In the genomic region with DNA sequence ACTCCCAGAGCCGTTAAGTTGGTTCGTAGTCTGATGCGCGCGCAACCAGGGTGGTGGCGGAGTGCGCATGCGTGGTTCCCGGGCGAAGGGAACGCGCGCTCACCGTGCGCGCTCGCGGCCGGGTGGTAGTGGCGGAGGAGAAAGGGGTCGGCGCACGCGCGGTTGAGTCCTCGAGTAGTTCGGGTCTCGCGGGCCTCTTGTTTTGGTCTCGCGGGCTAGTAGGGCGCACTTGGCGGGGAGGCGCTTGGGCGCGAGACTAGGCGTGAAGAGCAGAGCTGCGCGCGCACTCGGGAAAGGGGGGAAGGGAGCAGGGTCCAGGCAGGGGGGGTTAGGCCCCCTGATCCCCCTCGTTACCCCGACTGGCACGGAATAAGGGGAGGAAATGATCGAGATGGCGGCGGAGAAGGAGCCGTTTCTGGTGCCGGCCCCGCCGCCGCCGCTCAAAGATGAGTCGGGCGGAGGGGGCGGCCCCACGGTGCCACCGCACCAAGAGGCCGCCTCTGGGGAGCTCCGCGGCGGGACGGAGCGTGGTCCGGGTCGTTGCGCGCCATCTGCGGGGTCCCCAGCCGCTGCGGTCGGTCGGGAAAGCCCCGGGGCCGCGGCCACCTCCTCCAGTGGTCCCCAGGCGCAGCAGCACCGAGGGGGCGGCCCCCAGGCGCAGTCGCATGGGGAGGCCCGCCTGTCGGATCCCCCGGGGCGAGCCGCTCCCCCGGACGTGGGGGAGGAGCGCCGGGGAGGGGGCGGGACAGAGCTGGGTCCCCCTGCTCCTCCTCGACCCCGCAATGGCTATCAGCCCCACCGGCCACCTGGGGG, we compare ENCODE assay signal across 8 cellular contexts. TPM values are rescaled to one million over a fixed set of nuclear protein-coding genes. Genes with fewer than 3 reads are reported as not detected.
DNase-seq lines count a peak whose midpoint lies in the region; ATAC-seq lines count a peak whose summit lies in the region.

A gene with protein sequence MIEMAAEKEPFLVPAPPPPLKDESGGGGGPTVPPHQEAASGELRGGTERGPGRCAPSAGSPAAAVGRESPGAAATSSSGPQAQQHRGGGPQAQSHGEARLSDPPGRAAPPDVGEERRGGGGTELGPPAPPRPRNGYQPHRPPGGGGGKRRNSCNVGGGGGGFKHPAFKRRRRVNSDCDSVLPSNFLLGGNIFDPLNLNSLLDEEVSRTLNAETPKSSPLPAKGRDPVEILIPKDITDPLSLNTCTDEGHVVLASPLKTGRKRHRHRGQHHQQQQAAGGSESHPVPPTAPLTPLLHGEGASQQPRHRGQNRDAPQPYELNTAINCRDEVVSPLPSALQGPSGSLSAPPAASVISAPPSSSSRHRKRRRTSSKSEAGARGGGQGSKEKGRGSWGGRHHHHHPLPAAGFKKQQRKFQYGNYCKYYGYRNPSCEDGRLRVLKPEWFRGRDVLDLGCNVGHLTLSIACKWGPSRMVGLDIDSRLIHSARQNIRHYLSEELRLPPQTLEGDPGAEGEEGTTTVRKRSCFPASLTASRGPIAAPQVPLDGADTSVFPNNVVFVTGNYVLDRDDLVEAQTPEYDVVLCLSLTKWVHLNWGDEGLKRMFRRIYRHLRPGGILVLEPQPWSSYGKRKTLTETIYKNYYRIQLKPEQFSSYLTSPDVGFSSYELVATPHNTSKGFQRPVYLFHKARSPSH (plus strand): TSS at position 195 of the 813 bp plus-strand sequence. CDS start 188 bp downstream, at position 383.

- peak within 1 kb of the TSS; percentile 100 for H3K27ac ChIP-seq in cingulate gyrus (ENCODE audit: low read depth, low read length)
- H3K27ac ChIP-seq in layer of hippocampus (ENCODE audit: low read depth, low read length) = peak within 1 kb of the TSS; percentile 100

- no peaks in the 10 kb centered on the region for H3K27me3 ChIP-seq in layer of hippocampus (ENCODE audit: control insufficient read depth, insufficient read depth, low read length)

- DNase-seq in Ammon's horn (ENCODE audit: low spot score) = peak; percentile 94
- DNase-seq in GM19240 (ENCODE audit: insufficient read length, low spot score) = peak; percentile 77
- DNase-seq in NCI-H526 treated with DMSO at 0.1 percent for 48 hours (lab: John Stamatoyannopoulos, UW) = peak; percentile 96
- DNase-seq in activated CD4-positive, alpha-beta T cell treated with anti-CD3 and anti-CD28 coated beads, Interleukin-2, amount 10 ng/mL, durations not matched to agents 24 days and 14 days = peak; percentile 98
- DNase-seq in stimulated activated CD4-positive, alpha-beta T cell treated with anti-CD3 and anti-CD28 coated beads, Interleukin-1b, Interleukin-23, amount 100 ng/mL, for 1 hour (ENCODE audit: low read depth in 2 of 2) = peak; percentile 93 to 96

- peaks cover 51% of the 10 kb centered on the region for H3K4me1 Mint-ChIP-seq in activated CD4-positive, alpha-beta T cell treated with anti-CD3 and anti-CD28 coated beads, Interleukin-2, amount 10 ng/mL, durations not matched to agents 24 days and 14 days

- intact Hi-C loops in activated CD4-positive, alpha-beta T cell treated with anti-CD3 and anti-CD28 coated beads, Interleukin-2, amount 10 ng/mL, durations not matched to agents 24 days and 14 days (cut with micrococcal nuclease) = loop anchor here (1.0 to 10.0 kb wide), 11 partner anchors 49 to 957 kb away; partner anchors contain the start of genes AGFG2, CNPY4, FBXO24 and LAMTOR4

- peak; percentile 31 for ATAC-seq in HG03457 (IDR thresholded peaks at IDR 0.05; ENCODE audit: unreplicated experiment)

- peaks cover 48% of the 10 kb centered on the region for H3K36me3 Mint-ChIP-seq in activated CD4-positive, alpha-beta T cell treated with anti-CD3 and anti-CD28 coated beads, Interleukin-2, amount 10 ng/mL, durations not matched to agents 24 days and 14 days (ENCODE audit: low read depth)

- peaks cover 4% of the 10 kb centered on the region for H3K9me3 Mint-ChIP-seq in activated CD4-positive, alpha-beta T cell treated with anti-CD3 and anti-CD28 coated beads, Interleukin-2, amount 10 ng/mL, durations not matched to agents 24 days and 14 days

- H3K27me3 Mint-ChIP-seq in activated CD4-positive, alpha-beta T cell treated with anti-CD3 and anti-CD28 coated beads, Interleukin-2, amount 10 ng/mL, durations not matched to agents 24 days and 14 days = peaks cover 11% of the 10 kb centered on the region

- H3K4me3 Mint-ChIP-seq in activated CD4-positive, alpha-beta T cell treated with anti-CD3 and anti-CD28 coated beads, Interleukin-2, amount 10 ng/mL, durations not matched to agents 24 days and 14 days = peak within 1 kb of the TSS; percentile 95

- H3K27ac Mint-ChIP-seq in activated CD4-positive, alpha-beta T cell treated with anti-CD3 and anti-CD28 coated beads, Interleukin-2, amount 10 ng/mL, durations not matched to agents 24 days and 14 days = peak within 1 kb of the TSS; percentile 97

RNA-seq across cellular contexts. Expression of the gene that starts here (rescaled TPM):
- 55.8 and 57.2 TPM in 2 replicates for total RNA-seq in activated CD4-positive, alpha-beta T cell treated with anti-CD3 and anti-CD28 coated beads, Interleukin-2, amount 10 ng/mL, durations not matched to agents 24 days and 14 days

Comparison
In these comparisons a context has a peak if more than half of its experiments do, and no peak if none do; other contexts are left out.
1. Peak in every context shown above with its lines: DNase-seq, ATAC-seq and H3K27ac ChIP-seq.